In the genomic region with DNA sequence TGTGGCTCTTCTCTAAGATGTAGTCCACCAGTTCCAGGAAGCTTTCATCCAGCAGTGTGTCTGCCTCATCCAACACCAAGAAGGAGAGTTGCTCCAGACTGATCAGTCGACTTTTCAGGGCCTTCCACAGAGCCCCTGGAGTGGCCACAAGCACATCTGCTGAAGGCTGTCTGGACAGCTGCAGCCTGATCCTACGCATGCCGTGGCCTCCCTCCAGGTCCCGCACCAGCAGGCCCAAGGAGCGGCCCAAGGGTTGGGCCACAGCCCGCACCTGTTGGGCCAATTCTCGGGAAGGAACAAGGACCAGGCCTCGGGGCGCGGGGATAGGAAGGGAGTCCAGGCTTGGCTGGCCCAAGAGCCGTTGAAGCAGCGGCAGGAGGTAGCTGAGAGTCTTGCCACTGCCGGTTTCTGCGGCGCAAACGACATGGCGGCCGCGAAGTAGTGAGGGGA, we compare ENCODE assay signal across 8 cellular contexts. TPM values are rescaled to one million over a fixed set of nuclear protein-coding genes. Genes with fewer than 3 reads are reported as not detected.
DNase-seq lines count a peak whose midpoint lies in the region; ATAC-seq and TF ChIP-seq lines count a peak whose summit lies in the region.

No MANE protein-coding gene starts in this region.

- H3K79me2 ChIP-seq in GM23248 (ENCODE audit: insufficient read depth) (peaks cover 45% of the 10 kb centered on the region), OCI-LY1 (ENCODE audit: insufficient read depth, low read length) (peaks cover 13% of the 10 kb centered on the region), neural progenitor cell (ENCODE audit: low read depth) (peaks cover 52% of the 10 kb centered on the region)

- no peaks in the 10 kb centered on the region for H3K9me2 ChIP-seq in GM23248 (ENCODE audit: insufficient read depth)
- H3K9me2 ChIP-seq in OCI-LY1 (ENCODE audit: low read depth, low read length), result no peaks in the 10 kb centered on the region

- H3K36me3 Mint-ChIP-seq in endothelial cell (ENCODE audit: low read depth, unreplicated experiment) (no peaks in the 10 kb centered on the region), neural progenitor cell (peaks cover 3% of the 10 kb centered on the region)

- DNase-seq in GM23248 (peak; percentile 45), endothelial cell (ENCODE audit: low spot score) (peak; percentile 17), neural progenitor cell (ENCODE audit: low spot score) (no peak), HPDE6-E6E7 (ENCODE audit: extremely low spot score) (no peak)
- DNase-seq in stimulated activated CD4-positive, alpha-beta T cell treated with anti-CD3 and anti-CD28 coated beads, Interleukin-1b, Interleukin-23, amount 100 ng/mL, for 48 hours, result no peak

- H3K4me1 Mint-ChIP-seq in endothelial cell (ENCODE audit: unreplicated experiment) (peaks cover 14% of the 10 kb centered on the region), neural progenitor cell (peaks cover 22% of the 10 kb centered on the region)

- H4K20me1 ChIP-seq in GM23248 (ENCODE audit: insufficient read depth) (no peaks in the 10 kb centered on the region), OCI-LY1 (ENCODE audit: insufficient read depth, low read length) (no peaks in the 10 kb centered on the region), neural progenitor cell (ENCODE audit: low read depth) (peaks cover 7% of the 10 kb centered on the region)

- H3F3A ChIP-seq in GM23248 (ENCODE audit: insufficient read depth) (0 out of 2 replicates have a peak, but pooled peaks cover 4% of the 10 kb centered on the region), OCI-LY1 (ENCODE audit: insufficient read depth, low read length) (no peaks in the 10 kb centered on the region), neural progenitor cell (ENCODE audit: low read depth) (peaks cover 6% of the 10 kb centered on the region)

- H3K4me3 ChIP-seq in GM23248 (peak overlapping the region; percentile 91), OCI-LY1 (ENCODE audit: low read depth, low read length, poor library complexity, severe bottlenecking) (peak overlapping the region; percentile 89), neural progenitor cell (peak overlapping the region; percentile 81)

- peaks cover 1% of the 10 kb centered on the region for H3K27me3 Mint-ChIP-seq in endothelial cell (ENCODE audit: unreplicated experiment)
- peaks cover 3% of the 10 kb centered on the region for H3K27me3 Mint-ChIP-seq in neural progenitor cell (ENCODE audit: insufficient read depth, low read depth)

- TF ChIP-seq CTCF in OCI-LY1 (IDR thresholded peaks at IDR 0.05; ENCODE audit: low read length) (no peak), endothelial cell (IDR thresholded peaks at IDR 0.05; ENCODE audit: unreplicated experiment) (no peak), neural progenitor cell (IDR thresholded peaks at IDR 0.05) (no peak)

- H3K9ac ChIP-seq in GM23248 (peak overlapping the region; percentile 94), OCI-LY1 (ENCODE audit: low read length) (peak overlapping the region; percentile 94), neural progenitor cell (peak overlapping the region; percentile 95)

- H3K27me3 ChIP-seq in GM23248 (replicated peaks; ENCODE audit: insufficient read depth) (no peaks in the 10 kb centered on the region), OCI-LY1 (ENCODE audit: insufficient read depth, low read length) (no peaks in the 10 kb centered on the region), neural progenitor cell (no peaks in the 10 kb centered on the region)

- peak overlapping the region; percentile 81 for H2AFZ ChIP-seq in GM23248
- H2AFZ ChIP-seq in OCI-LY1 (ENCODE audit: low read length), result no peak overlapping the region
- H2AFZ ChIP-seq in neural progenitor cell (replicated peaks), result peak overlapping the region; percentile 96

- H3K36me3 ChIP-seq in GM23248 (ENCODE audit: low read depth), result no peaks in the 10 kb centered on the region
- H3K36me3 ChIP-seq in OCI-LY1 (ENCODE audit: insufficient read depth, low read length), result peaks cover 35% of the 10 kb centered on the region
- H3K36me3 ChIP-seq in neural progenitor cell, result peaks cover 4% of the 10 kb centered on the region

- H3K9me3 Mint-ChIP-seq in endothelial cell (ENCODE audit: unreplicated experiment) (no peaks in the 10 kb centered on the region), neural progenitor cell (no peaks in the 10 kb centered on the region)

- no peak for ATAC-seq in HG03378 (IDR thresholded peaks at IDR 0.05; ENCODE audit: unreplicated experiment)
- ATAC-seq in GM19452 (IDR thresholded peaks at IDR 0.05; ENCODE audit: unreplicated experiment), result no peak

- peaks cover 16% of the 10 kb centered on the region for H3K4me1 ChIP-seq in GM23248 (ENCODE audit: insufficient read depth)
- H3K4me1 ChIP-seq in OCI-LY1 (ENCODE audit: insufficient read depth, low read length, severe bottlenecking), result peaks cover 24% of the 10 kb centered on the region
- H3K4me1 ChIP-seq in neural progenitor cell, result peaks cover 18% of the 10 kb centered on the region

- in situ Hi-C loops in GM23248 (cut with MboI), result no loop called here

- H3K4me3 Mint-ChIP-seq in endothelial cell (ENCODE audit: unreplicated experiment) (peak overlapping the region; percentile 100), neural progenitor cell (peak overlapping the region; percentile 100)

- H3K27ac ChIP-seq in GM23248 (peak overlapping the region; percentile 78), OCI-LY1 (ENCODE audit: low read depth, low read length, poor library complexity, severe bottlenecking) (no peak overlapping the region), neural progenitor cell (peak overlapping the region; percentile 77)

- WGBS in GM23248 (ENCODE audit: low coverage in 1 of 2, low lambda C conversion rate in 2 of 2, missing lambda C conversion rate in 2 of 2), 2 experiments, result 1 to 3% methylated on average over 14 to 19 of the region's 19 CpGs

- H3K4me2 ChIP-seq in GM23248 (ENCODE audit: unreplicated experiment) (peak overlapping the region; percentile 91), OCI-LY1 (ENCODE audit: low read length) (peak overlapping the region; percentile 82), neural progenitor cell (peak overlapping the region; percentile 96)

- no peaks in the 10 kb centered on the region for H3K9me3 ChIP-seq in GM23248 (ENCODE audit: low read depth)
- H3K9me3 ChIP-seq in OCI-LY1 (ENCODE audit: low read length), result no peaks in the 10 kb centered on the region
- no peaks in the 10 kb centered on the region for H3K9me3 ChIP-seq in neural progenitor cell (ENCODE audit: low read depth)

- peak overlapping the region; percentile 57 for H3K27ac Mint-ChIP-seq in endothelial cell (ENCODE audit: unreplicated experiment)
- peak overlapping the region; percentile 14 for H3K27ac Mint-ChIP-seq in neural progenitor cell

RNA-seq across cellular contexts. Expression of gene DDX28, which starts 0.7 kb away (rescaled TPM):
- 8.8 and 9.7 TPM in 2 replicates for total RNA-seq in GM23248 (2014; rRNA removed; shearing (Covaris generic))
- 8.3 and 9.0 TPM in 2 replicates for polyA plus RNA-seq in GM23248 (2016; fragmentation: Nextera tagmentation; extraction: Ambion mirVana)
- total RNA-seq in endothelial cell (ENCODE audit: unreplicated experiment), result 10.3 TPM
- 7.3 and 17.0 TPM in 2 replicates for total RNA-seq in neural progenitor cell (ENCODE audit: low replicate concordance)

RNA-seq across cellular contexts. Expression of gene DUS2, which starts 0.8 kb away (rescaled TPM):
- 18.4 and 25.8 TPM in 2 replicates for total RNA-seq in GM23248 (2014; rRNA removed; shearing (Covaris generic))
- polyA plus RNA-seq in GM23248 (2016; fragmentation: Nextera tagmentation; extraction: Ambion mirVana), result 14.0 and 15.1 TPM in 2 replicates
- total RNA-seq in endothelial cell (ENCODE audit: unreplicated experiment), result 16.4 TPM
- 22.7 and 22.9 TPM in 2 replicates for total RNA-seq in neural progenitor cell (ENCODE audit: low replicate concordance)

RNA-seq across cellular contexts. Expression of gene DPEP2NB, which starts 6.6 kb away (rescaled TPM):
- not detected in 2 replicates for total RNA-seq in GM23248 (2014; rRNA removed; shearing (Covaris generic))
- polyA plus RNA-seq in GM23248 (2016; fragmentation: Nextera tagmentation; extraction: Ambion mirVana), result not detected in 2 replicates
- not detected for total RNA-seq in endothelial cell (ENCODE audit: unreplicated experiment)
- total RNA-seq in neural progenitor cell (ENCODE audit: low replicate concordance), result not detected in 2 replicates

RNA-seq across cellular contexts. Expression of gene DPEP2, which starts 23.0 kb away (rescaled TPM):
- not detected in 2 replicates for total RNA-seq in GM23248 (2014; rRNA removed; shearing (Covaris generic))
- not detected in 2 replicates for polyA plus RNA-seq in GM23248 (2016; fragmentation: Nextera tagmentation; extraction: Ambion mirVana)
- 1.0 TPM for total RNA-seq in endothelial cell (ENCODE audit: unreplicated experiment)
- total RNA-seq in neural progenitor cell (ENCODE audit: low replicate concordance), result not detected in 2 replicates

RNA-seq across cellular contexts. Expression of gene DPEP3, which starts 42.0 kb away (rescaled TPM):
- not detected in 2 replicates for total RNA-seq in GM23248 (2014; rRNA removed; shearing (Covaris generic))
- polyA plus RNA-seq in GM23248 (2016; fragmentation: Nextera tagmentation; extraction: Ambion mirVana), result not detected in 2 replicates
- total RNA-seq in endothelial cell (ENCODE audit: unreplicated experiment) (not detected), neural progenitor cell (ENCODE audit: low replicate concordance) (0.19 TPM in 1 of 2 replicates, not detected in the other)

Comparison
In these comparisons a context has a peak if more than half of its experiments do, and no peak if none do; other contexts are left out.
1. DNase-seq: peak in GM23248 (single experiment) and endothelial cell (single experiment); none in neural progenitor cell (single experiment), stimulated activated CD4-positive, alpha-beta T cell treated with anti-CD3 and anti-CD28 coated beads, Interleukin-1b, Interleukin-23, amount 100 ng/mL, for 48 hours (single experiment) and HPDE6-E6E7 (single experiment).
2. Peak in every context shown above with its lines, with median percentiles within 50 percentile points of each other: H3K4me2 ChIP-seq, H3K4me3 ChIP-seq and H3K9ac ChIP-seq.